23 cellular contexts compared by ENCODE assay signal in genomic region chr16:72027669-72028378, GRCh38. TPM values are rescaled to one million over a fixed set of nuclear protein-coding genes. Genes with fewer than 3 reads are reported as not detected.
A peak's percentile ranks its signal among the peaks of the same experiment; 100 is the strongest.
DNase-seq lines count a peak whose midpoint lies in the region; ATAC-seq and TF ChIP-seq lines count a peak whose summit lies in the region.
"Had no signal": no experiment of that assay in that cellular context is flagged by ENCODE, and none has a peak within 500 bp of the region (broad histone marks: within the 10 kb centered on the region; RNA-seq: fewer than 3 reads in every experiment).

No MANE protein-coding gene starts in this region.

- H3K4me1 ChIP-seq in adipocyte (ENCODE audit: control insufficient read depth, insufficient read depth, low read length), result peaks cover 22% of the 10 kb centered on the region
- peaks cover 0 to 75% (median 32%) of the 10 kb centered on the region in 4 donors for H3K4me1 ChIP-seq in right lobe of liver
- H3K4me1 ChIP-seq: BE2C had no signal

- TF ChIP-seq POLR2A in right lobe of liver (IDR thresholded peaks at IDR 0.05), result peak; percentile 12

- peak overlapping the region; percentile 18 for H3K9ac ChIP-seq in adipocyte (ENCODE audit: low read length)
- H3K9ac ChIP-seq: BLaER1 treated with 17β-estradiol and CSF1 and Interleukin-3, amounts not matched to agents 10 nM and 100 nM had no signal

- 30% methylated on average over 6 of the region's 6 CpGs for WGBS in right lobe of liver (ENCODE audit: insufficient coverage, low coverage, low lambda C conversion rate, missing lambda C conversion rate)

- no peak overlapping the region for H3K4me3 ChIP-seq in adipocyte (ENCODE audit: low read length)
- H3K4me3 ChIP-seq in right lobe of liver, result no peak overlapping the region
- H3K4me3 ChIP-seq: A549; BLaER1 treated with 17β-estradiol and CSF1 and Interleukin-3, amounts not matched to agents 10 nM and 100 nM; HAP-1 had no signal

- TF ChIP-seq CTCF in right lobe of liver (IDR thresholded peaks at IDR 0.05), result no peak

- no peaks in the 10 kb centered on the region for H3K27me3 ChIP-seq in adipocyte (replicated peaks; ENCODE audit: control insufficient read depth, insufficient read depth, low read length)
- H3K27me3 ChIP-seq in right lobe of liver, result no peaks in the 10 kb centered on the region
- H3K27me3 ChIP-seq: BE2C; BLaER1 treated with 17β-estradiol and CSF1 and Interleukin-3, amounts not matched to agents 10 nM and 100 nM had no signal

- ATAC-seq in left lobe of liver (peak; percentile 50), right lobe of liver (peak; percentile 36 to 55 (median 46))
- ATAC-seq: A549 had no signal

- DNase-seq in adipocyte (ENCODE audit: low read depth) (no peak), left lobe of liver (ENCODE audit: low spot score) (peak; percentile 44), right lobe of liver (peak in 1 of 3 donors; percentile 66), NCI-H128 (lab: John Stamatoyannopoulos, UW; ENCODE audit: unreplicated experiment) (no peak), substantia nigra (lab: John Stamatoyannopoulos, UW) (no peak)
- no peak for DNase-seq in stimulated activated naive CD4-positive, alpha-beta T cell treated with Interleukin-2 at 50 U/mL for 16 hours (lab: John Stamatoyannopoulos, UW)
- DNase-seq: 8988T; ACHN; AML-193; BE2C; Calu3; CD4-positive, alpha-beta memory T cell; COR-L47; DMS53; DMS79 treated with DMSO at 0.1 percent for 48 hours; GF-D8; GOT3; HFFc6 had no signal

- peaks cover 16% of the 10 kb centered on the region for H3K36me3 ChIP-seq in adipocyte (ENCODE audit: control insufficient read depth, insufficient read depth, low read length, severe bottlenecking)
- H3K36me3 ChIP-seq in right lobe of liver, result peaks cover 0 to 24% (median 10%) of the 10 kb centered on the region in 4 donors

- no peaks in the 10 kb centered on the region for H3K9me3 ChIP-seq in adipocyte (ENCODE audit: control insufficient read depth, low read length)
- no peaks in the 10 kb centered on the region for H3K9me3 ChIP-seq in right lobe of liver
- H3K9me3 ChIP-seq: A549; BE2C; BLaER1 treated with 17β-estradiol and CSF1 and Interleukin-3, amounts not matched to agents 10 nM and 100 nM; HAP-1 had no signal

- intact Hi-C loops in right lobe of liver (cut with DNase I), result no loop called here

- peak overlapping the region; percentile 47 to 83 (median 72) for H3K27ac ChIP-seq in right lobe of liver
- H3K27ac ChIP-seq in substantia nigra (ENCODE audit: low read depth, low read length, poor library complexity, severe bottlenecking), result no peak overlapping the region
- H3K27ac ChIP-seq: A549; BLaER1 treated with 17β-estradiol and CSF1 and Interleukin-3, amounts not matched to agents 10 nM and 100 nM had no signal

RNA-seq across cellular contexts. Expression of gene DHODH, which starts 19.3 kb away (rescaled TPM):
- total RNA-seq in left lobe of liver (28.4 TPM), right lobe of liver (100 to 1,000 TPM in 1 of 6 experiments, 10 to 100 TPM in 5; 26.7 to 108 (median 74.6) TPM)

RNA-seq across cellular contexts. Expression of gene HP, which starts 26.5 kb away (rescaled TPM):
- 47,876 TPM for total RNA-seq in left lobe of liver
- total RNA-seq in right lobe of liver, result over 10,000 TPM; 42,048 to 58,242 (median 47,923) TPM
- total RNA-seq: Calu3; CD4-positive, alpha-beta memory T cell; Daoy; G401; HFFc6 had no signal

RNA-seq across cellular contexts. Expression of gene PKD1L3, which starts 27.6 kb away (rescaled TPM):
- total RNA-seq in left lobe of liver, result 0.88 TPM
- total RNA-seq in right lobe of liver, result 1 to 10 TPM in 2 of 6 experiments, under 1 TPM in 4; 0.60 to 2.0 (median 0.83) TPM
- total RNA-seq: Calu3; CD4-positive, alpha-beta memory T cell; Daoy; G401; HFFc6 had no signal

RNA-seq across cellular contexts. Expression of gene HPR, which starts 35.2 kb away (rescaled TPM):
- 110 TPM for total RNA-seq in left lobe of liver
- 100 to 1,000 TPM; 115 to 337 (median 142) TPM for total RNA-seq in right lobe of liver
- total RNA-seq: Calu3; CD4-positive, alpha-beta memory T cell; Daoy; G401; HFFc6 had no signal
